ENCODE assay signal across 16 cellular contexts in the genomic region with DNA sequence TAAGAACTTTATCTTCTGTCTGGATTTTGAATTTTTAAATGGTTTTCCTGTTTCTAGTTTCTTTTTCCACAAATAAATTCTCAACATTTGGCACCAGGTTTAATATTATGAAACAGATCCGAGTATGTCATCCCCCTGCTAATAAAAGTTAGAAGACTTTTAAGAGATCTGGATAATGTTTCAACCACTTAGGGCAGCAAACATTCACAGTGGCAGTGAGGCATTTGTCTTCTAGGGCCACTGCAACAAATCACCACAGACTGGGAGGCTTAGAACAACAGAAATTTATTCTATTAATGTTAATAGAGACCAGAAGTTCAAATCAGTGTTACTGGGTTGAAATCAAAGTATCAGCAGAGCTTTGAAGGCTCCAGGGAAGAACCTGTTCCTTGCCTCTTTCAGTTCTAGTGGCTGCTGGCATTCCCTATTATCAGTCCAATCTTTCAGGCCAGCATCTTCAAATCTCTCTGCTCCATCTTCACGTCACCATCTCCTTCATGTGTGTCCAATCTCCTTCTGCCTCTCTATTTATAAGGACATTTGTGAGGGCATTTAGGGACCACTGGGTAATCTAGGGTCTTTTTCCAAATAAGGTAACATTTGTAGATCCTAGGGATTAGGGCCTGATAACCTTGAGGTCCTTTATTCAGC. TPM values are rescaled to one million over a fixed set of nuclear protein-coding genes. Genes with fewer than 3 reads are reported as not detected.
DNase-seq lines count a peak whose midpoint lies in the region; ATAC-seq and TF ChIP-seq lines count a peak whose summit lies in the region.
"Had no signal": no experiment of that assay in that cellular context is flagged by ENCODE, and none has a peak within 500 bp of the region (broad histone marks: within the 10 kb centered on the region; RNA-seq: fewer than 3 reads in every experiment).

No MANE protein-coding gene starts in this region.

- no peak overlapping the region for H3K4ac ChIP-seq in neuronal stem cell (ENCODE audit: low read length)

- H3K36me3 ChIP-seq in adrenal gland (replicated peaks in 1 of 2) (no peaks in the 10 kb centered on the region), neuronal stem cell (replicated peaks in 1 of 2; ENCODE audit: control insufficient read depth in 2 of 2, insufficient read depth in 2 of 2, low read length in 2 of 2) (peaks cover 0 to 25% of the 10 kb centered on the region in 2 donors)
- H3K36me3 ChIP-seq: HAP-1 had no signal

- H3K4me1 ChIP-seq in adrenal gland (replicated peaks in 1 of 2) (peaks cover 19 to 25% of the 10 kb centered on the region in 2 donors), right cardiac atrium (ENCODE audit: control insufficient read depth, insufficient read depth, low read length) (peaks cover 12% of the 10 kb centered on the region), neuronal stem cell (ENCODE audit: control insufficient read depth in 2 of 2, insufficient read depth in 1 of 2, low read depth in 1 of 2, low read length in 2 of 2) (no peaks in the 10 kb centered on the region)
- H3K4me1 ChIP-seq: BLaER1 had no signal

- CTCF ChIA-PET in HEK293T (lab: Yijun Ruan, JAX): interaction anchor here (1.1 kb wide), 1 partner anchor 25 kb away, joined by 3 read pairs; no protein-coding TSS in a partner anchor

- no peak overlapping the region for H3K18ac ChIP-seq in neuronal stem cell (ENCODE audit: low read length)

- POLR2A ChIA-PET in HEK293T (lab: Yijun Ruan, JAX): no interaction called here

- no peak for TF ChIP-seq CTCF in adrenal gland (IDR thresholded peaks at IDR 0.05)

- no peak overlapping the region for H3K4me2 ChIP-seq in neuronal stem cell (ENCODE audit: insufficient read depth, low read length, poor library complexity, severe bottlenecking)
- H3K4me2 ChIP-seq: BLaER1 had no signal

- H4K91ac ChIP-seq in neuronal stem cell (ENCODE audit: low read depth, low read length, poor library complexity): no peak overlapping the region

- intact Hi-C loops in adrenal gland (cut with DNase I) (no loop called here), right cardiac atrium (cut with DNase I) (no loop called here), sciatic nerve (cut with DNase I) (no loop called here)

- H4K8ac ChIP-seq in neuronal stem cell (ENCODE audit: low read depth, low read length): no peak overlapping the region

- H2BK15ac ChIP-seq in neuronal stem cell (ENCODE audit: low read length): no peak overlapping the region

- TF ChIP-seq POLR2A in adrenal gland (IDR thresholded peaks at IDR 0.05) (no peak), erythroblast (IDR thresholded peaks at IDR 0.05; ENCODE audit: low read length) (no peak)

- no peaks in the 10 kb centered on the region for H3K27me3 ChIP-seq in adrenal gland
- H3K27me3 ChIP-seq in right cardiac atrium (ENCODE audit: control insufficient read depth, insufficient read depth): no peaks in the 10 kb centered on the region
- H3K27me3 ChIP-seq in neuronal stem cell (ENCODE audit: control insufficient read depth in 3 of 3, insufficient read depth in 3 of 3, low read depth in 1 of 3, low read length in 3 of 3): no peaks in the 10 kb centered on the region
- H3K27me3 ChIP-seq: BLaER1 had no signal

- H3K4me3 ChIP-seq in adrenal gland (no peak overlapping the region), right cardiac atrium (ENCODE audit: low read length) (no peak overlapping the region), neuronal stem cell (ENCODE audit: low read length in 2 of 2) (no peak overlapping the region)
- H3K4me3 ChIP-seq: BLaER1, HAP-1 had no signal

- no peak overlapping the region for H2AFZ ChIP-seq in neuronal stem cell (ENCODE audit: low read length)

- no peak overlapping the region for H2BK5ac ChIP-seq in neuronal stem cell (ENCODE audit: low read length)

- H3K9me3 ChIP-seq in adrenal gland (replicated peaks in 1 of 3) (no peaks in the 10 kb centered on the region), right cardiac atrium (ENCODE audit: control insufficient read depth, low read length) (no peaks in the 10 kb centered on the region), neuronal stem cell (replicated peaks in 1 of 2; ENCODE audit: control insufficient read depth in 2 of 2, insufficient read depth in 1 of 2, low read depth in 1 of 2, low read length in 2 of 2) (peaks cover 0 to 25% of the 10 kb centered on the region in 2 donors)
- H3K9me3 ChIP-seq: HAP-1 had no signal

- H3K23ac ChIP-seq in neuronal stem cell (ENCODE audit: low read depth, low read length, poor library complexity): no peak overlapping the region

- peak overlapping the region in 3 of 5 donors; percentile 3 to 18 (median 11) for H3K27ac ChIP-seq in adrenal gland
- H3K27ac ChIP-seq in right cardiac atrium (ENCODE audit: low read length): peak overlapping the region; percentile 43
- H3K27ac ChIP-seq in neuronal stem cell (replicated peaks; ENCODE audit: low read length): no peak overlapping the region
- H3K27ac ChIP-seq: BLaER1 had no signal

- WGBS in adrenal gland, 4 donors: 34 to 42% (median 38%) methylated on average over 2 of the region's 2 CpGs
- 24% methylated on average over 2 of the region's 2 CpGs for WGBS in right cardiac atrium
- WGBS in neuronal stem cell (ENCODE audit: extremely low coverage in 2 of 2, insufficient read length in 2 of 2, insufficient replicate concordance in 1 of 2), 2 donors: no CpG with 5 or more reads among the region's 2 CpGs

- peaks cover 4% of the 10 kb centered on the region for H3K79me1 ChIP-seq in neuronal stem cell (ENCODE audit: low read depth, low read length)

- no peak overlapping the region for H3K14ac ChIP-seq in neuronal stem cell (ENCODE audit: low read length)

- no peak overlapping the region for H2BK12ac ChIP-seq in neuronal stem cell (ENCODE audit: low read length)

- no peak overlapping the region for H3K9ac ChIP-seq in neuronal stem cell (ENCODE audit: low read depth, low read length, poor library complexity)
- H3K9ac ChIP-seq: BLaER1 had no signal

- ATAC-seq in right cardiac atrium (peak; percentile 46 to 57), sciatic nerve (peak; percentile 82), GM21390 (IDR thresholded peaks at IDR 0.05; ENCODE audit: unreplicated experiment) (no peak)
- ATAC-seq: activated CD8-positive, alpha-beta memory T cell treated with anti-CD3 and anti-CD28 coated beads, Interleukin-2, amount 10 ng/mL, durations not matched to agents 7 days and 5 days; left colon; stimulated activated naive B cell treated with anti-CD40 and anti-IgM and Interleukin-4, amounts not matched to agents 10 μg/mL and 1 μg/mL and 100 μg/mL, for 72 hours had no signal

- H2BK120ac ChIP-seq in neuronal stem cell (ENCODE audit: low read depth, low read length): no peak overlapping the region

- no peak overlapping the region for H2AK5ac ChIP-seq in neuronal stem cell (ENCODE audit: low read depth, low read length)

- no peak for DNase-seq in HEK293T (ENCODE audit: extremely low spot score)
- DNase-seq in adrenal gland: no peak
- DNase-seq in right cardiac atrium: no peak
- DNase-seq in sciatic nerve (ENCODE audit: low spot score): no peak
- DNase-seq in HK-2 (ENCODE audit: unreplicated experiment): no peak
- DNase-seq in neuronal stem cell (ENCODE audit: low spot score): no peak
- no peak for DNase-seq in erythroblast (lab: John Stamatoyannopoulos, UW)
- DNase-seq: activated CD8-positive, alpha-beta memory T cell treated with anti-CD3 and anti-CD28 coated beads, Interleukin-2, amount 10 ng/mL, durations not matched to agents 7 days and 5 days; foreskin melanocyte; left colon; NCI-H526 treated with DMSO at 0.1 percent for 48 hours; occipital lobe; stimulated activated naive B cell treated with anti-CD40 and anti-IgM and Interleukin-4, amounts not matched to agents 10 μg/mL and 1 μg/mL and 100 μg/mL, for 72 hours had no signal

TF ChIP-seq in HEK293T, 16 proteins besides CTCF, POLR2A, EP300 and RAD21:
- TF ChIP-seq, protein P1, sequence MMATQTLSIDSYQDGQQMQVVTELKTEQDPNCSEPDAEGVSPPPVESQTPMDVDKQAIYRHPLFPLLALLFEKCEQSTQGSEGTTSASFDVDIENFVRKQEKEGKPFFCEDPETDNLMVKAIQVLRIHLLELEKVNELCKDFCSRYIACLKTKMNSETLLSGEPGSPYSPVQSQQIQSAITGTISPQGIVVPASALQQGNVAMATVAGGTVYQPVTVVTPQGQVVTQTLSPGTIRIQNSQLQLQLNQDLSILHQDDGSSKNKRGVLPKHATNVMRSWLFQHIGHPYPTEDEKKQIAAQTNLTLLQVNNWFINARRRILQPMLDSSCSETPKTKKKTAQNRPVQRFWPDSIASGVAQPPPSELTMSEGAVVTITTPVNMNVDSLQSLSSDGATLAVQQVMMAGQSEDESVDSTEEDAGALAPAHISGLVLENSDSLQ (IDR thresholded peaks at IDR 0.05): peak; percentile 68
- TF ChIP-seq SUZ12 (IDR thresholded peaks at IDR 0.05): no peak
TF ChIP-seq in HEK293T: peak in this region for 1.

RNA-seq across cellular contexts. Expression of a gene that starts 23.4 kb away (rescaled TPM):
- 100 to 1,000 TPM in 1 of 8 donors, 10 to 100 TPM in 7; 59.1 to 130 (median 70.6) TPM for total RNA-seq in adrenal gland
- 100 to 1,000 TPM in 1 of 3 donors, 10 to 100 TPM in 2; 11.0 to 103 (median 15.9) TPM for polyA plus RNA-seq in adrenal gland
- 10 to 100 TPM; 35.2 to 50.4 (median 36.6) TPM for total RNA-seq in right cardiac atrium
- polyA plus RNA-seq in right cardiac atrium: 14.4 TPM
- total RNA-seq in sciatic nerve: 70.5 TPM
- polyA plus RNA-seq in neuronal stem cell (2013, experiment 1 of 2): 64.8 TPM
- polyA plus RNA-seq in neuronal stem cell (2013, experiment 2 of 2): 66.0 TPM
